ENCODE assay signal across 1 cellular context in genomic region chr6:31738048-31738979, GRCh38.
TF ChIP-seq lines count a peak whose summit lies in the region.

No MANE protein-coding gene starts in this region.

TF ChIP-seq in A549, 52 proteins besides CTCF, POLR2A, EP300 and RAD21 (continued from another document):
- TF ChIP-seq REST (IDR thresholded peaks at IDR 0.05) (no peak), ZSCAN20 (CRISPR knock-in tag; IDR thresholded peaks at IDR 0.05) (no peak), HEYL (CRISPR knock-in tag; IDR thresholded peaks at IDR 0.05) (no peak), JUNB (IDR thresholded peaks at IDR 0.05) (no peak), RNF2 (IDR thresholded peaks at IDR 0.05; ENCODE audit: borderline replicate concordance, low read depth) (no peak), USF2 (IDR thresholded peaks at IDR 0.05) (no peak), MAX (IDR thresholded peaks at IDR 0.05) (no peak), HDAC2 (IDR thresholded peaks at IDR 0.05) (no peak)
